Comparison of ENCODE assay signal across 16 cellular contexts in genomic region chr11:121610706-121611105, GRCh38.
"Had no signal": no experiment of that assay in that cellular context is flagged by ENCODE, and none has a peak within 500 bp of the region (broad histone marks: within the 10 kb centered on the region; RNA-seq: fewer than 3 reads in every experiment).

No MANE protein-coding gene starts in this region.

- H3K4me1 ChIP-seq: esophagus squamous epithelium, testis, tibial nerve, upper lobe of right lung, vagina had no signal

- H3K27me3 ChIP-seq: esophagus squamous epithelium, heart left ventricle, neutrophil, testis, tibial nerve, upper lobe of right lung, vagina had no signal

- H3K27ac ChIP-seq: esophagus squamous epithelium, heart left ventricle, neutrophil, testis, tibial nerve, upper lobe of right lung, vagina had no signal

- ATAC-seq: heart left ventricle; left lobe of liver; right cardiac atrium; stimulated activated effector memory CD8-positive, alpha-beta T cell treated with anti-CD3 and anti-CD28 coated beads, Interleukin-12 subunit alpha, Interleukin-12 subunit beta, amount 100 ng/mL, for 72 hours; stimulated activated naive CD8-positive, alpha-beta T cell treated with anti-CD3 and anti-CD28 coated beads, Interleukin-15, Interleukin-2, amounts not matched to agents 100 U/mL and 50 U/mL, for 24 hours; upper lobe of right lung had no signal

- DNase-seq: esophagus squamous epithelium; foreskin fibroblast; heart left ventricle; naive B cell; posterior cingulate gyrus; right cardiac atrium; stimulated activated CD4-positive, alpha-beta T cell treated with anti-CD3 and anti-CD28 coated beads, Interleukin-4, amount 100 ng/mL, for 1 hour; stimulated activated CD8-positive, alpha-beta memory T cell treated with anti-CD3 and anti-CD28 coated beads, Interleukin-4, amount 100 ng/mL, for 48 hours; stimulated activated naive CD8-positive, alpha-beta T cell treated with anti-CD3 and anti-CD28 coated beads, Interleukin-15, Interleukin-2, amounts not matched to agents 100 U/mL and 50 U/mL, for 24 hours; testis; upper lobe of right lung had no signal
